Comparison of ENCODE assay signal across 25 cellular contexts in genomic region chr10:106614293-106614692, GRCh38.
"Had no signal": no experiment of that assay in that cellular context is flagged by ENCODE, and none has a peak within 500 bp of the region (broad histone marks: within the 10 kb centered on the region; RNA-seq: fewer than 3 reads in every experiment).

No MANE protein-coding gene starts in this region.

- H3K27ac Mint-ChIP-seq: dendritic cell treated with granulocyte-macrophage colony-stimulating factor and Interleukin-4, amounts not matched to agents 40 ng/mL and 50 ng/mL, for 4 days; naive thymus-derived CD4-positive, alpha-beta T cell; neural progenitor cell; progenitor cell of endocrine pancreas; stimulated activated naive CD8-positive, alpha-beta T cell treated with anti-CD3 and anti-CD28 coated beads, Interleukin-15, amount 100 ng/mL, for 72 hours; type B pancreatic cell had no signal

- H3K4me1 ChIP-seq: colonic mucosa, left lung, neural progenitor cell, parathyroid adenoma, right atrium auricular region, suprapubic skin had no signal

- H3K9me3 Mint-ChIP-seq: dendritic cell treated with granulocyte-macrophage colony-stimulating factor and Interleukin-4, amounts not matched to agents 40 ng/mL and 50 ng/mL, for 4 days; nephron; neural progenitor cell; type B pancreatic cell had no signal

- H2AFZ ChIP-seq: hepatocyte, neural progenitor cell, parathyroid adenoma had no signal

- H3K4me3 Mint-ChIP-seq: dendritic cell treated with granulocyte-macrophage colony-stimulating factor and Interleukin-4, amounts not matched to agents 40 ng/mL and 50 ng/mL, for 4 days; naive thymus-derived CD4-positive, alpha-beta T cell; nephron; neural progenitor cell; stimulated activated naive CD8-positive, alpha-beta T cell treated with anti-CD3 and anti-CD28 coated beads, Interleukin-15, amount 100 ng/mL, for 72 hours; type B pancreatic cell had no signal

- H3K9ac ChIP-seq: neural progenitor cell, parathyroid adenoma had no signal

- H3K27me3 ChIP-seq: colonic mucosa, hepatocyte, neural progenitor cell, right atrium auricular region, suprapubic skin had no signal

- H3K4me3 ChIP-seq: colonic mucosa, gastroesophageal sphincter, heart left ventricle, hepatocyte, left lung, neural progenitor cell, right atrium auricular region, smooth muscle cell, suprapubic skin had no signal

- H3K4me2 ChIP-seq: hepatocyte, neural progenitor cell, smooth muscle cell had no signal

- H3K36me3 Mint-ChIP-seq: naive thymus-derived CD4-positive, alpha-beta T cell; neural progenitor cell; type B pancreatic cell had no signal

- DNase-seq: colonic mucosa; effector CD8-positive, alpha-beta T cell; heart left ventricle; kidney; left cardiac atrium; left lung; midbrain; naive thymus-derived CD4-positive, alpha-beta T cell; stimulated activated CD4-positive, alpha-beta T cell treated with anti-CD3 and anti-CD28 coated beads, Interleukin-12 subunit alpha, Interleukin-12 subunit beta, amount 100 ng/mL, for 4 hours; stimulated activated CD4-positive, alpha-beta T cell treated with anti-CD3 and anti-CD28 coated beads, Interleukin-1b, Interleukin-23, amount 100 ng/mL, for 48 hours; stimulated activated CD4-positive, alpha-beta T cell treated with anti-CD3 and anti-CD28 coated beads, Interleukin-4, amount 100 ng/mL, for 1 hour; stimulated activated CD8-positive, alpha-beta memory T cell treated with anti-CD3 and anti-CD28 coated beads, Interleukin-4, amount 100 ng/mL, for 48 hours; stimulated activated naive CD4-positive, alpha-beta T cell; stimulated activated naive CD8-positive, alpha-beta T cell treated with anti-CD3 and anti-CD28 coated beads, Interleukin-15, amount 100 ng/mL, for 72 hours had no signal

- H3K4me1 Mint-ChIP-seq: naive thymus-derived CD4-positive, alpha-beta T cell; neural progenitor cell; stimulated activated naive CD8-positive, alpha-beta T cell treated with anti-CD3 and anti-CD28 coated beads, Interleukin-15, amount 100 ng/mL, for 72 hours had no signal

- H3K79me2 ChIP-seq: hepatocyte, parathyroid adenoma had no signal

- H3K27me3 Mint-ChIP-seq: dendritic cell treated with granulocyte-macrophage colony-stimulating factor and Interleukin-4, amounts not matched to agents 40 ng/mL and 50 ng/mL, for 4 days; progenitor cell of endocrine pancreas; stimulated activated naive CD8-positive, alpha-beta T cell treated with anti-CD3 and anti-CD28 coated beads, Interleukin-15, amount 100 ng/mL, for 72 hours; type B pancreatic cell had no signal

- H3K9me3 ChIP-seq: colonic mucosa, gastroesophageal sphincter, heart left ventricle, left lung, right atrium auricular region, suprapubic skin had no signal

- H3K36me3 ChIP-seq: colonic mucosa, gastroesophageal sphincter, heart left ventricle, left lung, neural progenitor cell, right atrium auricular region, suprapubic skin had no signal

- H3K27ac ChIP-seq: colonic mucosa, gastroesophageal sphincter, heart left ventricle, hepatocyte, left lung, neural progenitor cell, parathyroid adenoma, right atrium auricular region, suprapubic skin had no signal
